In genomic region chr1:43452789-43453441, GRCh38 we compare ENCODE assay signal across 8 cellular contexts. TPM values are rescaled to one million over a fixed set of nuclear protein-coding genes. Genes with fewer than 3 reads are reported as not detected.
DNase-seq lines count a peak whose midpoint lies in the region; ATAC-seq, FAIRE-seq and TF ChIP-seq lines count a peak whose summit lies in the region.

No MANE protein-coding gene starts in this region.

- no peak overlapping the region for H2AFZ ChIP-seq in endothelial cell of umbilical vein (ENCODE audit: low read depth, low read length)

- H3K4me3 ChIP-seq in endothelial cell of umbilical vein (replicated peaks in 1 of 3; ENCODE audit: insufficient read depth in 1 of 3, low read depth in 1 of 3, low read length in 3 of 3) (peak overlapping the region; percentile 52 to 78 (median 67)), mucosa of rectum (ENCODE audit: low read length in 2 of 2) (peak overlapping the region; percentile 53 to 71), urinary bladder (ENCODE audit: low read depth, low read length) (peak overlapping the region; percentile 75)

- dilution Hi-C loops in endothelial cell of umbilical vein (cut with MboI; ENCODE audit: extremely low pct_ligation_motif_present, low sequenced_read_pairs) = no loop called here

- H3K9ac ChIP-seq in endothelial cell of umbilical vein (replicated peaks; ENCODE audit: extremely low read depth, insufficient read depth, low read length) (peak overlapping the region; percentile 75), mucosa of rectum (ENCODE audit: low read depth in 1 of 2, low read length in 2 of 2) (peak overlapping the region; percentile 63 to 66)

- TF ChIP-seq CTCF in endothelial cell of umbilical vein (IDR thresholded peaks at IDR 0.05; ENCODE audit: extremely low read depth in 1 of 2, insufficient read depth in 1 of 2, low read depth in 1 of 2, low read length in 2 of 2) = no peak

- no peaks in the 10 kb centered on the region for H3K9me1 ChIP-seq in endothelial cell of umbilical vein (replicated peaks; ENCODE audit: control insufficient read depth, extremely low read depth, insufficient read depth, low read length)

- POLR2A ChIA-PET in endothelial cell of umbilical vein (lab: Charles Lee) = interaction anchor here (0.6 to 0.7 kb wide), 2 partner anchors 94 to 214 kb away, joined by 4 to 5 read pairs; no protein-coding TSS in a partner anchor

- H3K9me3 ChIP-seq in endothelial cell of umbilical vein (replicated peaks; ENCODE audit: control insufficient read depth, insufficient read depth, low read length) (no peaks in the 10 kb centered on the region), mucosa of rectum (ENCODE audit: control insufficient read depth in 2 of 2, low read length in 2 of 2) (no peaks in the 10 kb centered on the region)

- ATAC-seq in HG02798 (IDR thresholded peaks at IDR 0.05; ENCODE audit: poor library complexity, unreplicated experiment) = no peak

- H3K27ac ChIP-seq in endothelial cell of umbilical vein (ENCODE audit: insufficient read depth, low read depth, low read length) (peak overlapping the region; percentile 60), mucosa of rectum (ENCODE audit: low read depth in 2 of 2, low read length in 2 of 2) (peak overlapping the region; percentile 92 to 94), urinary bladder (ENCODE audit: low read depth) (peak overlapping the region; percentile 95)

- intact Hi-C loops in endothelial cell of umbilical vein (cut with micrococcal nuclease) = no loop called here

- H3K4me2 ChIP-seq in endothelial cell of umbilical vein (ENCODE audit: insufficient read depth, low read length) = peak overlapping the region; percentile 88

- no peak for TF ChIP-seq POLR2A in endothelial cell of umbilical vein (IDR thresholded peaks at IDR 0.05; ENCODE audit: low read depth, low read length)

- 13% methylated on average over 10 of the region's 10 CpGs for WGBS in urinary bladder

- H3K36me3 ChIP-seq in endothelial cell of umbilical vein (ENCODE audit: control insufficient read depth in 2 of 2, extremely low read depth in 1 of 2, insufficient read depth in 2 of 2, low read length in 2 of 2) = peaks cover 18 to 38% of the 10 kb centered on the region in 2 experiments
- peaks cover 33 to 47% of the 10 kb centered on the region in 2 donors for H3K36me3 ChIP-seq in mucosa of rectum (ENCODE audit: control insufficient read depth in 2 of 2, insufficient read depth in 2 of 2, low read length in 2 of 2)
- H3K36me3 ChIP-seq in urinary bladder (ENCODE audit: insufficient read depth) = peaks cover 7% of the 10 kb centered on the region

- BruUV-seq in endothelial cell of umbilical vein (replicated peaks; lab: Mats Ljungman, UMichigan) = TSS peak; percentile 46

- CTCF ChIA-PET in endothelial cell of umbilical vein (lab: Charles Lee) = interaction anchor here (0.8 to 2.5 kb wide), 5 partner anchors 8 to 226 kb away, joined by 3 to 12 read pairs (median 5); partner anchors contain the start of gene PTPRF

- H4K20me1 ChIP-seq in endothelial cell of umbilical vein (replicated peaks; ENCODE audit: control insufficient read depth, extremely low read depth, insufficient read depth, low read length) = no peaks in the 10 kb centered on the region

- peak; percentile 81 for FAIRE-seq in endothelial cell of umbilical vein (lab: Jason Lieb, UNC)

- DNase-seq in stimulated activated CD4-positive, alpha-beta T cell treated with anti-CD3 and anti-CD28 coated beads, Interleukin-15, amount 100 ng/mL, for 24 hours = peak; percentile 18
- DNase-seq in stimulated activated CD4-positive, alpha-beta T cell treated with anti-CD3 and anti-CD28 coated beads, Interleukin-4, amount 100 ng/mL, for 24 hours = no peak
- DNase-seq in RPMI7951 (ENCODE audit: low read depth) = peak; percentile 77
- DNase-seq in endothelial cell of umbilical vein (ENCODE audit: low read depth, low spot score) = peak; percentile 55
- DNase-seq in SIG-M5 treated with dmso at 0.1 percent for 504 hours (lab: John Stamatoyannopoulos, UW; ENCODE audit: unreplicated experiment) = no peak

- H3K4me1 ChIP-seq in endothelial cell of umbilical vein (ENCODE audit: control insufficient read depth, extremely low read depth, insufficient read depth, low read length) (peaks cover 43% of the 10 kb centered on the region), mucosa of rectum (ENCODE audit: control insufficient read depth in 2 of 2, insufficient read depth in 2 of 2, low read length in 2 of 2) (peaks cover 18 to 22% of the 10 kb centered on the region in 2 donors), urinary bladder (ENCODE audit: insufficient read depth) (no peaks in the 10 kb centered on the region)

- H3K27me3 ChIP-seq in endothelial cell of umbilical vein (ENCODE audit: control insufficient read depth in 2 of 2, insufficient read depth in 2 of 2, low read length in 2 of 2) (no peaks in the 10 kb centered on the region), mucosa of rectum (ENCODE audit: control insufficient read depth in 2 of 2, insufficient read depth in 2 of 2, low read length in 2 of 2) (no peaks in the 10 kb centered on the region)

- H3K79me2 ChIP-seq in endothelial cell of umbilical vein (ENCODE audit: control insufficient read depth, insufficient read depth, low read length) = peaks cover 26% of the 10 kb centered on the region

TF ChIP-seq in endothelial cell of umbilical vein, 7 proteins besides CTCF, POLR2A, EP300 and RAD21:
- TF ChIP-seq JUN (IDR thresholded peaks at IDR 0.05; ENCODE audit: borderline replicate concordance, insufficient read depth, insufficient read length, low read depth) (no peak), EZH2 (IDR thresholded peaks at IDR 0.05; ENCODE audit: borderline replicate concordance, low read depth, low read length, severe bottlenecking) (no peak), MAX (IDR thresholded peaks at IDR 0.05; ENCODE audit: insufficient read depth, insufficient read length) (no peak), FOS (IDR thresholded peaks at IDR 0.05; ENCODE audit: borderline replicate concordance, insufficient read depth, low read length) (no peak), GATA2 (IDR thresholded peaks at IDR 0.05; ENCODE audit: insufficient read depth, insufficient read length, low read depth, low read length) (no peak), POLR2AphosphoS5 (IDR thresholded peaks at IDR 0.05; ENCODE audit: insufficient read depth, low read depth, low read length) (no peak), MYC (IDR thresholded peaks at IDR 0.05; ENCODE audit: low read depth, low read length) (no peak)

RNA-seq across cellular contexts. Expression of gene HYI, which starts 0.8 kb away (rescaled TPM):
- 115 and 132 TPM in 2 replicates for total RNA-seq in RPMI7951 (2014; rRNA removed; shearing (Covaris generic))
- total RNA-seq in endothelial cell of umbilical vein = 266 and 342 TPM in 2 replicates
- 324 and 351 TPM in 2 replicates for polyA plus RNA-seq in endothelial cell of umbilical vein
- polyA plus RNA-seq in endothelial cell of umbilical vein (2011; cell fraction: cytosol; rRNA removed) = 244 and 309 TPM in 2 replicates
- 1,045 and 1,101 TPM in 2 replicates for polyA plus RNA-seq in endothelial cell of umbilical vein (2011; cell fraction: nucleus; rRNA removed)
- 216 and 227 TPM in 2 replicates for polyA plus RNA-seq in endothelial cell of umbilical vein (2012)
- polyA minus RNA-seq in endothelial cell of umbilical vein = 145 and 146 TPM in 2 replicates
- polyA minus RNA-seq in endothelial cell of umbilical vein (2011; cell fraction: cytosol; rRNA and poly(A)+ RNA removed) = 10.7 TPM
- 120 and 216 TPM in 2 replicates for polyA minus RNA-seq in endothelial cell of umbilical vein (2011; cell fraction: nucleus; rRNA and poly(A)+ RNA removed)
- total RNA-seq in urinary bladder = 27.8 TPM
- polyA plus RNA-seq in urinary bladder = 49.3 TPM

Comparison
In these comparisons a context has a peak if more than half of its experiments do, and no peak if none do; other contexts are left out.
1. DNase-seq: peak in stimulated activated CD4-positive, alpha-beta T cell treated with anti-CD3 and anti-CD28 coated beads, Interleukin-15, amount 100 ng/mL, for 24 hours (single experiment), RPMI7951 (single experiment) and endothelial cell of umbilical vein (single experiment); none in stimulated activated CD4-positive, alpha-beta T cell treated with anti-CD3 and anti-CD28 coated beads, Interleukin-4, amount 100 ng/mL, for 24 hours (single experiment) and SIG-M5 treated with dmso at 0.1 percent for 504 hours (single experiment).
2. Peak in every context shown above with its lines, with median percentiles within 50 percentile points of each other: H3K27ac ChIP-seq and H3K4me3 ChIP-seq.